28 cellular contexts compared by ENCODE assay signal in genomic region chr2:201507725-201508124, GRCh38. TPM values are rescaled to one million over a fixed set of nuclear protein-coding genes. Genes with fewer than 3 reads are reported as not detected.
A peak's percentile ranks its signal among the peaks of the same experiment; 100 is the strongest.
DNase-seq lines count a peak whose midpoint lies in the region; ATAC-seq and TF ChIP-seq lines count a peak whose summit lies in the region.
"Had no signal": no experiment of that assay in that cellular context is flagged by ENCODE, and none has a peak within 500 bp of the region (broad histone marks: within the 10 kb centered on the region; RNA-seq: fewer than 3 reads in every experiment).

No MANE protein-coding gene starts in this region.

- H3K4me1 Mint-ChIP-seq in activated CD8-positive, alpha-beta T cell treated with anti-CD3 and anti-CD28 coated beads for 36 hours (ENCODE audit: low read depth): peaks cover 7% of the 10 kb centered on the region
- H3K4me1 Mint-ChIP-seq in activated CD8-positive, alpha-beta T cell treated with anti-CD3 and anti-CD28 coated beads, Interleukin-2, amount 10 ng/mL, durations not matched to agents 7 days and 5 days (ENCODE audit: low read depth): no peaks in the 10 kb centered on the region
- no peaks in the 10 kb centered on the region for H3K4me1 Mint-ChIP-seq in activated T-cell treated with anti-CD3 and anti-CD28 coated beads, Interleukin-2, amount 50 U/mL, for 4 hours (ENCODE audit: low read depth)
- H3K4me1 Mint-ChIP-seq: B cell, mesothelial cell of epicardium had no signal

- DNase-seq in activated CD8-positive, alpha-beta T cell treated with anti-CD3 and anti-CD28 coated beads for 36 hours: peak; percentile 42
- DNase-seq in activated CD8-positive, alpha-beta T cell treated with anti-CD3 and anti-CD28 coated beads, Interleukin-2, amount 10 ng/mL, durations not matched to agents 7 days and 5 days: no peak
- DNase-seq in HL-60 (ENCODE audit: low read depth in 1 of 2, low spot score in 1 of 2) (peak; percentile 21 to 28), HEK293T (ENCODE audit: extremely low spot score) (no peak), foreskin keratinocyte (no peak)
- no peak for DNase-seq in activated T-cell treated with anti-CD3 and anti-CD28 coated beads, Interleukin-2, amount 50 U/mL, for 4 hours
- DNase-seq in stimulated activated CD4-positive, alpha-beta T cell treated with anti-CD3 and anti-CD28 coated beads, Interleukin-4, amount 100 ng/mL, for 1 hour: peak; percentile 18
- DNase-seq in stimulated activated naive CD4-positive, alpha-beta T cell treated with Interleukin-2 at 50 U/mL for 16 hours (lab: John Stamatoyannopoulos, UW): no peak
- DNase-seq: activated CD4-positive, CD25-positive, alpha-beta regulatory T cell treated with anti-CD3 and anti-CD28 coated beads, Interleukin-2, amount 50 U/mL, for 72 hours; activated gamma-delta T cell treated with Interleukin-2 at 50 U/mL for 16 hours; CD8-positive, alpha-beta T cell; dorsolateral prefrontal cortex; foreskin fibroblast; heart left ventricle; islet precursor cell; left ventricle myocardium superior; NCI-H146; NCI-H2107; NCI-H748 treated with DMSO at 0.1 percent for 48 hours; SHP77; thyroid gland; uterus had no signal

- peaks cover 16% of the 10 kb centered on the region for H3K9me3 Mint-ChIP-seq in activated CD8-positive, alpha-beta T cell treated with anti-CD3 and anti-CD28 coated beads for 36 hours
- peaks cover 9% of the 10 kb centered on the region for H3K9me3 Mint-ChIP-seq in activated CD8-positive, alpha-beta T cell treated with anti-CD3 and anti-CD28 coated beads, Interleukin-2, amount 10 ng/mL, durations not matched to agents 7 days and 5 days (ENCODE audit: insufficient read depth)
- peaks cover 13% of the 10 kb centered on the region for H3K9me3 Mint-ChIP-seq in activated T-cell treated with anti-CD3 and anti-CD28 coated beads, Interleukin-2, amount 50 U/mL, for 4 hours

- peak; percentile 37 for ATAC-seq in activated CD8-positive, alpha-beta T cell treated with anti-CD3 and anti-CD28 coated beads for 36 hours
- no peak for ATAC-seq in activated CD8-positive, alpha-beta T cell treated with anti-CD3 and anti-CD28 coated beads, Interleukin-2, amount 10 ng/mL, durations not matched to agents 7 days and 5 days
- ATAC-seq in activated T-cell treated with anti-CD3 and anti-CD28 coated beads, Interleukin-2, amount 50 U/mL, for 4 hours: peak; percentile 48 to 70
- no peak for ATAC-seq in foreskin keratinocyte
- ATAC-seq: CD8-positive, alpha-beta T cell; heart left ventricle; left ventricle myocardium superior; Panc1 had no signal

- no peaks in the 10 kb centered on the region for H3K27me3 ChIP-seq in HL-60 (ENCODE audit: insufficient read depth, poor library complexity, severe bottlenecking)
- H3K27me3 ChIP-seq in foreskin keratinocyte: no peaks in the 10 kb centered on the region
- H3K27me3 ChIP-seq: dorsolateral prefrontal cortex, esophagus muscularis mucosa, heart left ventricle, thyroid gland, uterus had no signal

- H3K27ac Mint-ChIP-seq in activated CD8-positive, alpha-beta T cell treated with anti-CD3 and anti-CD28 coated beads for 36 hours: no peak overlapping the region
- no peak overlapping the region for H3K27ac Mint-ChIP-seq in activated CD8-positive, alpha-beta T cell treated with anti-CD3 and anti-CD28 coated beads, Interleukin-2, amount 10 ng/mL, durations not matched to agents 7 days and 5 days
- H3K27ac Mint-ChIP-seq: B cell; CD8-positive, alpha-beta T cell; mesothelial cell of epicardium had no signal

- no peaks in the 10 kb centered on the region for H3K4me1 ChIP-seq in foreskin keratinocyte
- H3K4me1 ChIP-seq: esophagus muscularis mucosa, HAP-1, heart left ventricle, thyroid gland, uterus had no signal

- TF ChIP-seq CTCF in activated CD8-positive, alpha-beta T cell treated with anti-CD3 and anti-CD28 coated beads for 36 hours (IDR thresholded peaks at IDR 0.05): no peak
- no peak for TF ChIP-seq CTCF in HL-60 (IDR thresholded peaks at IDR 0.05; ENCODE audit: insufficient read depth, low read length)
- TF ChIP-seq CTCF in foreskin keratinocyte (conservative IDR thresholded peaks at IDR 0.05): no peak

- no peaks in the 10 kb centered on the region for H3K27me3 Mint-ChIP-seq in activated CD8-positive, alpha-beta T cell treated with anti-CD3 and anti-CD28 coated beads for 36 hours
- no peaks in the 10 kb centered on the region for H3K27me3 Mint-ChIP-seq in activated CD8-positive, alpha-beta T cell treated with anti-CD3 and anti-CD28 coated beads, Interleukin-2, amount 10 ng/mL, durations not matched to agents 7 days and 5 days (ENCODE audit: low read depth)
- H3K27me3 Mint-ChIP-seq in activated T-cell treated with anti-CD3 and anti-CD28 coated beads, Interleukin-2, amount 50 U/mL, for 4 hours (ENCODE audit: low read depth): no peaks in the 10 kb centered on the region

- intact Hi-C loops in activated CD8-positive, alpha-beta T cell treated with anti-CD3 and anti-CD28 coated beads for 36 hours (cut with micrococcal nuclease): no loop called here

- H3K36me3 Mint-ChIP-seq in activated CD8-positive, alpha-beta T cell treated with anti-CD3 and anti-CD28 coated beads for 36 hours (ENCODE audit: low read depth): peaks cover 14% of the 10 kb centered on the region
- peaks cover 5% of the 10 kb centered on the region for H3K36me3 Mint-ChIP-seq in activated CD8-positive, alpha-beta T cell treated with anti-CD3 and anti-CD28 coated beads, Interleukin-2, amount 10 ng/mL, durations not matched to agents 7 days and 5 days (ENCODE audit: low read depth)
- peaks cover under 1% of the 10 kb centered on the region for H3K36me3 Mint-ChIP-seq in activated T-cell treated with anti-CD3 and anti-CD28 coated beads, Interleukin-2, amount 50 U/mL, for 4 hours (ENCODE audit: insufficient read depth)

- CTCF ChIA-PET in activated CD8-positive, alpha-beta T cell treated with anti-CD3 and anti-CD28 coated beads for 36 hours (lab: Charles Lee): interaction anchor here (0.8 kb wide), 1 partner anchor 94 kb away, joined by 3 read pairs; no protein-coding TSS in a partner anchor
- CTCF ChIA-PET in activated CD8-positive, alpha-beta T cell treated with anti-CD3 and anti-CD28 coated beads, Interleukin-2, amount 10 ng/mL, durations not matched to agents 7 days and 5 days (lab: Charles Lee): no interaction called here
- CTCF ChIA-PET in HEK293T (lab: Yijun Ruan, JAX): no interaction called here

- H3K4me3 ChIP-seq in HL-60 (replicated peaks; ENCODE audit: insufficient read depth, low read length): no peak overlapping the region
- H3K4me3 ChIP-seq: dorsolateral prefrontal cortex, esophagus muscularis mucosa, HAP-1, heart left ventricle, skin epidermis, thyroid gland, uterus had no signal

- H3K4me3 Mint-ChIP-seq in activated CD8-positive, alpha-beta T cell treated with anti-CD3 and anti-CD28 coated beads for 36 hours: no peak overlapping the region
- no peak overlapping the region for H3K4me3 Mint-ChIP-seq in activated CD8-positive, alpha-beta T cell treated with anti-CD3 and anti-CD28 coated beads, Interleukin-2, amount 10 ng/mL, durations not matched to agents 7 days and 5 days
- no peak overlapping the region for H3K4me3 Mint-ChIP-seq in activated T-cell treated with anti-CD3 and anti-CD28 coated beads, Interleukin-2, amount 50 U/mL, for 4 hours
- H3K4me3 Mint-ChIP-seq: B cell; CD8-positive, alpha-beta T cell; mesothelial cell of epicardium had no signal

- no peak overlapping the region for H3K27ac ChIP-seq in HL-60 (replicated peaks)
- H3K27ac ChIP-seq in foreskin keratinocyte: no peak overlapping the region
- H3K27ac ChIP-seq: dorsolateral prefrontal cortex, esophagus muscularis mucosa, heart left ventricle, skin epidermis, thyroid gland, uterus had no signal

- POLR2A ChIA-PET in activated CD8-positive, alpha-beta T cell treated with anti-CD3 and anti-CD28 coated beads for 36 hours (lab: Charles Lee): no interaction called here
- POLR2A ChIA-PET in activated CD8-positive, alpha-beta T cell treated with anti-CD3 and anti-CD28 coated beads, Interleukin-2, amount 10 ng/mL, durations not matched to agents 7 days and 5 days (lab: Charles Lee): no interaction called here
- POLR2A ChIA-PET in HEK293T (lab: Yijun Ruan, JAX): no interaction called here

TF ChIP-seq in HEK293T, 16 proteins besides CTCF, POLR2A, EP300 and RAD21:
- TF ChIP-seq FOXK2 (IDR thresholded peaks at IDR 0.05): no peak
- TF ChIP-seq, protein P1, sequence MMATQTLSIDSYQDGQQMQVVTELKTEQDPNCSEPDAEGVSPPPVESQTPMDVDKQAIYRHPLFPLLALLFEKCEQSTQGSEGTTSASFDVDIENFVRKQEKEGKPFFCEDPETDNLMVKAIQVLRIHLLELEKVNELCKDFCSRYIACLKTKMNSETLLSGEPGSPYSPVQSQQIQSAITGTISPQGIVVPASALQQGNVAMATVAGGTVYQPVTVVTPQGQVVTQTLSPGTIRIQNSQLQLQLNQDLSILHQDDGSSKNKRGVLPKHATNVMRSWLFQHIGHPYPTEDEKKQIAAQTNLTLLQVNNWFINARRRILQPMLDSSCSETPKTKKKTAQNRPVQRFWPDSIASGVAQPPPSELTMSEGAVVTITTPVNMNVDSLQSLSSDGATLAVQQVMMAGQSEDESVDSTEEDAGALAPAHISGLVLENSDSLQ (IDR thresholded peaks at IDR 0.05): no peak
- TF ChIP-seq ELF4 (IDR thresholded peaks at IDR 0.05): no peak
- TF ChIP-seq ARNT (IDR thresholded peaks at IDR 0.05): no peak
- TF ChIP-seq BHLHE40 (IDR thresholded peaks at IDR 0.05; ENCODE audit: borderline replicate concordance): no peak
TF ChIP-seq in HEK293T: peak in this region for 0.

RNA-seq across cellular contexts. Expression of gene STRADB, which starts 56.2 kb away (rescaled TPM):
- total RNA-seq in activated CD8-positive, alpha-beta T cell treated with anti-CD3 and anti-CD28 coated beads for 36 hours: 10 to 100 TPM; 25.5 to 25.9 TPM
- total RNA-seq in activated CD8-positive, alpha-beta T cell treated with anti-CD3 and anti-CD28 coated beads, Interleukin-2, amount 10 ng/mL, durations not matched to agents 7 days and 5 days: 10 to 100 TPM; 26.8 to 30.3 TPM
- 10 to 100 TPM; 10.8 to 15.9 (median 11.9) TPM for total RNA-seq in activated T-cell treated with anti-CD3 and anti-CD28 coated beads, Interleukin-2, amount 50 U/mL, for 4 hours
- total RNA-seq in foreskin keratinocyte: 19.0 and 19.7 TPM in 2 replicates
- 11.8 and 15.4 TPM in 2 replicates for polyA plus RNA-seq in foreskin keratinocyte

RNA-seq across cellular contexts. Expression of gene TRAK2, which starts 56.5 kb away (rescaled TPM):
- 10 to 100 TPM; 19.8 to 22.8 TPM for total RNA-seq in activated CD8-positive, alpha-beta T cell treated with anti-CD3 and anti-CD28 coated beads for 36 hours
- total RNA-seq in activated CD8-positive, alpha-beta T cell treated with anti-CD3 and anti-CD28 coated beads, Interleukin-2, amount 10 ng/mL, durations not matched to agents 7 days and 5 days: 10 to 100 TPM; 51.3 to 53.0 TPM
- total RNA-seq in activated T-cell treated with anti-CD3 and anti-CD28 coated beads, Interleukin-2, amount 50 U/mL, for 4 hours: 10 to 100 TPM; 18.1 to 18.4 (median 18.4) TPM
- total RNA-seq in foreskin keratinocyte: 11.7 and 12.5 TPM in 2 replicates
- 2.8 and 3.2 TPM in 2 replicates for polyA plus RNA-seq in foreskin keratinocyte

Comparison
In these comparisons a context has a peak if more than half of its experiments do, and no peak if none do; other contexts are left out.
1. ATAC-seq: peak in activated CD8-positive, alpha-beta T cell treated with anti-CD3 and anti-CD28 coated beads for 36 hours (single experiment) and activated T-cell treated with anti-CD3 and anti-CD28 coated beads, Interleukin-2, amount 50 U/mL, for 4 hours (2 of 2); none in activated CD8-positive, alpha-beta T cell treated with anti-CD3 and anti-CD28 coated beads, Interleukin-2, amount 10 ng/mL, durations not matched to agents 7 days and 5 days (single experiment) and foreskin keratinocyte (single experiment).
2. DNase-seq: peak in activated CD8-positive, alpha-beta T cell treated with anti-CD3 and anti-CD28 coated beads for 36 hours (single experiment), HL-60 (2 of 2) and stimulated activated CD4-positive, alpha-beta T cell treated with anti-CD3 and anti-CD28 coated beads, Interleukin-4, amount 100 ng/mL, for 1 hour (single experiment); none in activated CD8-positive, alpha-beta T cell treated with anti-CD3 and anti-CD28 coated beads, Interleukin-2, amount 10 ng/mL, durations not matched to agents 7 days and 5 days (single experiment), activated T-cell treated with anti-CD3 and anti-CD28 coated beads, Interleukin-2, amount 50 U/mL, for 4 hours (single experiment), HEK293T (single experiment), foreskin keratinocyte (0 of 2) and stimulated activated naive CD4-positive, alpha-beta T cell treated with Interleukin-2 at 50 U/mL for 16 hours (single experiment).